11 cellular contexts compared by ENCODE assay signal in the genomic region with DNA sequence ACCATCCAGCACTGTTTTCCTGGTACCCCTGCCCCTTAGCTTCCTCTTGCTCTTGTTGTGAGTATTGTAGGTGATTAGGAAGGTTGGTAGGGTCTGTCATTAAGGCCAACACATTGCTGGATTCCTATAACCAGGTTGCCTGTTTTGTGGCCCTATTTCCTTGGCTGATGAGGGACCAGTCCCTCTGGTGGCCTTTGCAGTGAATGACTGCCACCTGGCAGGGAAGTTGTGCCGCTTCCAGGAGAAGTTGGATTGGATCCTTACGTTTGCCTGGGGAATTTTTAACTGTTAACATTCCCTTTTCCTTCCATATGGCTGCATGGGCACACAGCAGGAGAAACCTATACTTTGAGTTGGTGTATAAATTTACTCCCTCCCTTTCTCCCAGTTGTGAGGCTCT. TPM values are rescaled to one million over a fixed set of nuclear protein-coding genes. Genes with fewer than 3 reads are reported as not detected.
A peak's percentile ranks its signal among the peaks of the same experiment; 100 is the strongest.
DNase-seq lines count a peak whose midpoint lies in the region; ATAC-seq and TF ChIP-seq lines count a peak whose summit lies in the region.
"Had no signal": no experiment of that assay in that cellular context is flagged by ENCODE, and none has a peak within 500 bp of the region (broad histone marks: within the 10 kb centered on the region; RNA-seq: fewer than 3 reads in every experiment).

No MANE protein-coding gene starts in this region.

- H3K4me1 ChIP-seq in psoas muscle: no peaks in the 10 kb centered on the region

- H3K36me3 ChIP-seq in psoas muscle (ENCODE audit: insufficient read depth in 1 of 2, low read depth in 1 of 2): peaks cover 8 to 87% of the 10 kb centered on the region in 2 donors

- no peaks in the 10 kb centered on the region for H3K27me3 ChIP-seq in psoas muscle (ENCODE audit: insufficient read depth in 3 of 3, low read length in 2 of 3)

- no peak for ATAC-seq in psoas muscle
- no peak for ATAC-seq in GM21576 (IDR thresholded peaks at IDR 0.05; ENCODE audit: unreplicated experiment)

- no peaks in the 10 kb centered on the region for H3K9me3 ChIP-seq in psoas muscle

- H3K27ac ChIP-seq in psoas muscle: no peak overlapping the region

- TF ChIP-seq CTCF in epithelial cell of proximal tubule (conservative IDR thresholded peaks at IDR 0.05; ENCODE audit: low read depth, low read length) (peak; percentile 41), psoas muscle (IDR thresholded peaks at IDR 0.05) (peak; percentile 41)

- intact Hi-C loops in psoas muscle (cut with DNase I) (no loop called here), head of caudate nucleus (cut with DNase I) (no loop called here)

- no peak overlapping the region for H3K4me3 ChIP-seq in epithelial cell of proximal tubule (ENCODE audit: low read depth, low read length)
- no peak overlapping the region for H3K4me3 ChIP-seq in psoas muscle

- DNase-seq in NCI-H146 (lab: John Stamatoyannopoulos, UW) (peak; percentile 3), NCI-H146 treated with DMSO at 0.1 percent for 48 hours (lab: John Stamatoyannopoulos, UW; ENCODE audit: unreplicated experiment) (no peak), NCI-H69 (lab: John Stamatoyannopoulos, UW) (peak; percentile 13), epithelial cell of proximal tubule (ENCODE audit: low read depth) (no peak), psoas muscle (no peak), NCI-H1105 (lab: John Stamatoyannopoulos, UW) (no peak), head of caudate nucleus (no peak)
- DNase-seq: activated CD4-positive, CD25-positive, alpha-beta regulatory T cell treated with anti-CD3 and anti-CD28 coated beads, Interleukin-2, amount 50 U/mL, for 72 hours; activated gamma-delta T cell; NCI-H1048 had no signal

- 13 to 16% (median 13%) methylated on average over 2 of the region's 2 CpGs for WGBS in psoas muscle, 3 donors

RNA-seq across cellular contexts. Expression of a gene that starts 32.4 kb away (rescaled TPM):
- total RNA-seq in epithelial cell of proximal tubule (35.4 and 56.9 TPM in 2 replicates), psoas muscle (10 to 100 TPM; 35.1 to 54.5 (median 38.0) TPM)
- polyA plus RNA-seq in psoas muscle: 10 to 100 TPM; 41.9 to 53.7 (median 51.6) TPM

Comparison
In these comparisons a context has a peak if more than half of its experiments do, and no peak if none do; other contexts are left out.
1. DNase-seq: peak in NCI-H146 (single experiment) and NCI-H69 (single experiment); none in NCI-H146 treated with DMSO at 0.1 percent for 48 hours (single experiment), epithelial cell of proximal tubule (single experiment), psoas muscle (0 of 2), NCI-H1105 (single experiment) and head of caudate nucleus (0 of 42).